ENCODE assay signal across 2 cellular contexts in genomic region chr20:9617940-9618339, GRCh38.
TF ChIP-seq lines count a peak whose summit lies in the region.

No MANE protein-coding gene starts in this region.

TF ChIP-seq in A549, 52 proteins besides CTCF, POLR2A, EP300 and RAD21 (continued from another document):
- TF ChIP-seq TP53 (CRISPR knock-in tag; IDR thresholded peaks at IDR 0.05): no peak
- no peak for TF ChIP-seq HOXB5 (CRISPR knock-in tag; IDR thresholded peaks at IDR 0.05)
- no peak for TF ChIP-seq NFE2L2 (conservative IDR thresholded peaks at IDR 0.05; ENCODE audit: low read length)
- TF ChIP-seq USF2 (IDR thresholded peaks at IDR 0.05): no peak
- TF ChIP-seq KDM5A (IDR thresholded peaks at IDR 0.05): 0 out of 2 replicates have a peak, but pooled peaks have one; percentile 22
- no peak for TF ChIP-seq TFCP2L1 (CRISPR knock-in tag; IDR thresholded peaks at IDR 0.05)
- no peak for TF ChIP-seq EHMT2 (IDR thresholded peaks at IDR 0.05; ENCODE audit: low read depth)

TF ChIP-seq in neural cell, 6 proteins besides CTCF, POLR2A, EP300 and RAD21 (continued from another document):
- TF ChIP-seq SMC3 (conservative IDR thresholded peaks at IDR 0.05; ENCODE audit: poor library complexity): peak; percentile 78
